ENCODE assay signal across 8 cellular contexts in genomic region chr5:131265318-131265803, GRCh38. TPM values are rescaled to one million over a fixed set of nuclear protein-coding genes. Genes with fewer than 3 reads are reported as not detected.
DNase-seq lines count a peak whose midpoint lies in the region; ATAC-seq and TF ChIP-seq lines count a peak whose summit lies in the region.

No MANE protein-coding gene starts in this region.

- no peak overlapping the region for H3K4ac ChIP-seq in IMR-90 (ENCODE audit: low read depth, low read length)

- POLR2A ChIA-PET in IMR-90 (lab: Charles Lee; ENCODE audit: unreplicated experiment) = interaction anchor here (0.6 to 1.5 kb wide), 2 partner anchors 12 to 112 kb away, joined by 3 read pairs; no protein-coding TSS in a partner anchor

- H4K20me1 ChIP-seq in IMR-90 (ENCODE audit: insufficient read depth, low read length) = peaks cover 4% of the 10 kb centered on the region; the same call in 1 of the 2 replicates

- no peak for TF ChIP-seq RAD21 in IMR-90 (IDR thresholded peaks at IDR 0.05; ENCODE audit: low read length)

- H2BK120ac ChIP-seq in IMR-90 (ENCODE audit: low read depth, low read length) = no peak overlapping the region

- H3K4me1 ChIP-seq in IMR-90 (ENCODE audit: control insufficient read depth, insufficient read depth, low read length) (peaks cover 3% of the 10 kb centered on the region; the same call in 1 of the 2 replicates), spleen (peaks cover 29 to 85% (median 74%) of the 10 kb centered on the region in 6 donors)

- no peak overlapping the region for H4K91ac ChIP-seq in IMR-90 (ENCODE audit: insufficient read depth, low read depth, low read length)

- peaks cover 4% of the 10 kb centered on the region; the same call in 1 of the 2 replicates for H3K9me1 ChIP-seq in IMR-90 (ENCODE audit: insufficient read depth, low read length)

- ATAC-seq in GM21423 (IDR thresholded peaks at IDR 0.05; ENCODE audit: unreplicated experiment) (peak; percentile 24), IMR-90 (ENCODE audit: low read depth) (no peak)

- H3K27ac ChIP-seq in IMR-90 (ENCODE audit: insufficient read depth, low read length) (no peak overlapping the region), spleen (peak overlapping the region; percentile 79 to 100 (median 99))

- no peak overlapping the region for H2AK9ac ChIP-seq in IMR-90 (replicated peaks; ENCODE audit: low read depth, low read length, poor library complexity)

- dilution Hi-C loops in IMR-90 (cut with HindIII; ENCODE audit: low sequenced_read_pairs, unreplicated experiment) = no loop called here

- no peak for TF ChIP-seq POLR2A in IMR-90 (IDR thresholded peaks at IDR 0.05; ENCODE audit: low read depth, low read length)
- no peak for TF ChIP-seq POLR2A in spleen (IDR thresholded peaks at IDR 0.05)

- BruUV-seq in IMR-90 (replicated peaks; lab: Mats Ljungman, UMichigan) = TSS peak; percentile 46

- no peak overlapping the region for H2BK20ac ChIP-seq in IMR-90 (ENCODE audit: low read depth, low read length)

- H3K14ac ChIP-seq in IMR-90 (replicated peaks; ENCODE audit: low read depth, low read length) = 0 out of 2 replicates have a peak overlapping the region, but pooled peaks have one; percentile 8

- in situ Hi-C loops in G401 (cut with HindIII; ENCODE audit: low sequenced_read_pairs) (no loop called here), IMR-90 (cut with MboI; ENCODE audit: low sequenced_read_pairs) (no loop called here)

- no peak overlapping the region for H2BK15ac ChIP-seq in IMR-90 (ENCODE audit: low read depth, low read length)

- DNase-seq in G401 (ENCODE audit: low spot score) (peak; percentile 42), IMR-90 (peak; percentile 38), spleen (no peak), cerebellum (ENCODE audit: low spot score) (no peak), globus pallidus (ENCODE audit: low spot score) (no peak)

- H3K56ac ChIP-seq in IMR-90 (ENCODE audit: extremely low read depth, insufficient read depth, low read length) = no peak overlapping the region

- H4K8ac ChIP-seq in IMR-90 (ENCODE audit: low read depth in 2 of 2, low read length in 2 of 2) = no peak overlapping the region

- TF ChIP-seq CTCF in IMR-90 (conservative IDR thresholded peaks at IDR 0.05; ENCODE audit: low read depth, low read length) (peak; percentile 30; the same call in 1 of the 2 replicates), WI38 (IDR thresholded peaks at IDR 0.05; ENCODE audit: low read depth, low read length) (peak; percentile 22; the same call in 1 of the 2 replicates), spleen (IDR thresholded peaks at IDR 0.05 in 8 of 11, conservative IDR thresholded peaks at IDR 0.05 in 3 of 11) (peak; percentile 24 to 67 (median 60))

- no peak overlapping the region for H2BK5ac ChIP-seq in IMR-90 (ENCODE audit: low read depth, low read length, poor library complexity, severe bottlenecking)

- no peaks in the 10 kb centered on the region for H3K36me3 ChIP-seq in IMR-90 (ENCODE audit: control insufficient read depth, insufficient read depth, low read length)
- no peaks in the 10 kb centered on the region for H3K36me3 ChIP-seq in spleen

- no peaks in the 10 kb centered on the region for H3K27me3 ChIP-seq in IMR-90 (ENCODE audit: control insufficient read depth, insufficient read depth, low read length)
- no peaks in the 10 kb centered on the region for H3K27me3 ChIP-seq in spleen (replicated peaks in 1 of 7)

- CTCF ChIA-PET in IMR-90 (lab: Yijun Ruan, JAX) = interaction anchor here (0.6 to 1.3 kb wide), 5 partner anchors 35 to 119 kb away, joined by 3 to 4 read pairs (median 3); no protein-coding TSS in a partner anchor

- peaks cover 0 to 27% of the 10 kb centered on the region in 2 experiments; a peak in 3 of 4 replicates for H3K79me1 ChIP-seq in IMR-90 (ENCODE audit: low read depth in 1 of 2, low read length in 2 of 2)

- H4K5ac ChIP-seq in IMR-90 (ENCODE audit: low read depth, low read length) = no peak overlapping the region

- no peak overlapping the region for H3K18ac ChIP-seq in IMR-90 (ENCODE audit: low read depth, low read length)

- H3K9me3 ChIP-seq in IMR-90 (ENCODE audit: control insufficient read depth, insufficient read depth, low read length) (no peaks in the 10 kb centered on the region), spleen (no peaks in the 10 kb centered on the region)

- H3K4me3 ChIP-seq in IMR-90 (ENCODE audit: insufficient read depth, low read depth, low read length) = peak overlapping the region; percentile 31; the same call in 1 of the 2 replicates
- H3K4me3 ChIP-seq in WI38 (ENCODE audit: low read depth, low read length) = peak overlapping the region; percentile 95
- H3K4me3 ChIP-seq in iPS-11a (ENCODE audit: low read depth, low read length) = peak overlapping the region; percentile 71
- peak overlapping the region; percentile 61 to 91 (median 81) for H3K4me3 ChIP-seq in spleen

- peak overlapping the region; percentile 15; the same call in 1 of the 2 replicates for H3K23ac ChIP-seq in IMR-90 (ENCODE audit: low read depth, low read length)

- H2AFZ ChIP-seq in IMR-90 (replicated peaks; ENCODE audit: low read length, poor library complexity) = no peak overlapping the region

- WGBS in IMR-90 (ENCODE audit: extremely low coverage in 2 of 2, insufficient read length in 1 of 2), 2 experiments = no CpG with 5 or more reads among the region's 2 CpGs
- 0 to 13% (median 6%) methylated on average over 2 of the region's 2 CpGs for WGBS in spleen, 5 donors

- no peak overlapping the region; the same call in 1 of the 2 replicates for H3K9ac ChIP-seq in IMR-90 (ENCODE audit: low read depth, low read length)

- H3K4me2 ChIP-seq in IMR-90 (ENCODE audit: low read depth, low read length) = peak overlapping the region; percentile 79

- intact Hi-C loops in IMR-90 (cut with micrococcal nuclease) (loop anchor here (5.0 kb wide), 1 partner anchor 117 kb away; no protein-coding TSS in a partner anchor), spleen (cut with DNase I; ENCODE audit: low total_unique reads) (loop anchor here (10.0 kb wide), 1 partner anchor 101 kb away; the partner anchor contains the start of gene HINT1)

- no peak overlapping the region for H2AK5ac ChIP-seq in IMR-90 (ENCODE audit: low read depth, low read length)

TF ChIP-seq in IMR-90, 13 proteins besides CTCF, POLR2A, EP300 and RAD21:
- peak; percentile 84 for TF ChIP-seq CEBPB (IDR thresholded peaks at IDR 0.05; ENCODE audit: low read depth, low read length)
- TF ChIP-seq, protein P1, sequence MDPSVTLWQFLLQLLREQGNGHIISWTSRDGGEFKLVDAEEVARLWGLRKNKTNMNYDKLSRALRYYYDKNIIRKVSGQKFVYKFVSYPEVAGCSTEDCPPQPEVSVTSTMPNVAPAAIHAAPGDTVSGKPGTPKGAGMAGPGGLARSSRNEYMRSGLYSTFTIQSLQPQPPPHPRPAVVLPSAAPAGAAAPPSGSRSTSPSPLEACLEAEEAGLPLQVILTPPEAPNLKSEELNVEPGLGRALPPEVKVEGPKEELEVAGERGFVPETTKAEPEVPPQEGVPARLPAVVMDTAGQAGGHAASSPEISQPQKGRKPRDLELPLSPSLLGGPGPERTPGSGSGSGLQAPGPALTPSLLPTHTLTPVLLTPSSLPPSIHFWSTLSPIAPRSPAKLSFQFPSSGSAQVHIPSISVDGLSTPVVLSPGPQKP (IDR thresholded peaks at IDR 0.05; ENCODE audit: borderline replicate concordance, low read depth, low read length) = no peak

RNA-seq across cellular contexts. Expression of gene CDC42SE2, which starts 1.5 kb away (rescaled TPM):
- total RNA-seq in G401 (2014; rRNA removed; shearing (Covaris generic)) = 30.0 and 53.1 TPM in 2 replicates
- total RNA-seq in IMR-90 (2012; rRNA removed) (19.4 and 44.2 TPM in 2 replicates), spleen (100 to 1,000 TPM in 5 of 7 donors, 10 to 100 TPM in 2; 85.3 to 128 (median 113) TPM), cerebellum (50.0 TPM)
- polyA plus RNA-seq in IMR-90 (2012; rRNA removed) (8.8 and 12.5 TPM in 2 replicates), spleen (10 to 100 TPM; 49.6 to 64.6 (median 56.7) TPM)
- 2.0 and 2.8 TPM in 2 replicates for polyA plus RNA-seq in IMR-90 (2012; cell fraction: cytosol; rRNA removed)
- 1.1 and 22.9 TPM in 2 replicates for polyA plus RNA-seq in IMR-90 (2012; cell fraction: nucleus; rRNA removed; ENCODE audit: low replicate concordance)

Comparison
In these comparisons a context has a peak if more than half of its experiments do, and no peak if none do; other contexts are left out.
1. DNase-seq: peak in G401 (single experiment) and IMR-90 (single experiment); none in spleen (single experiment), cerebellum (single experiment) and globus pallidus (single experiment).
2. H3K4me3 ChIP-seq: peak in every context shown above with its lines; median percentile 95 in WI38; 81 in spleen; 71 in iPS-11a; 31 in IMR-90.
3. Peak in every context shown above with its lines, with median percentiles within 50 percentile points of each other: CTCF ChIP-seq.